8 cellular contexts compared by ENCODE assay signal in genomic region chr7:72827839-72828591, GRCh38. TPM values are rescaled to one million over a fixed set of nuclear protein-coding genes. Genes with fewer than 3 reads are reported as not detected.
DNase-seq lines count a peak whose midpoint lies in the region; ATAC-seq, FAIRE-seq and TF ChIP-seq lines count a peak whose summit lies in the region.
"Not testable (repeated sequence)": the region's sequence is repeated elsewhere in the genome, so short reads cannot be mapped to it uniquely, and the experiment has no call there.

Gene TYW1B, minus strand, starts transcription at chr7:72828200. Its CDS starts 125 bp downstream, at chr7:72828075.

- peak within 1 kb of the TSS; percentile 69 for H3K4me3 ChIP-seq in AG09309 (ENCODE audit: control insufficient read depth, low read depth, low read length)
- H3K4me3 ChIP-seq in small intestine (ENCODE audit: low read depth in 1 of 2, low read length in 2 of 2), result peak within 1 kb of the TSS; percentile 57 to 67

- POLR2A ChIA-PET in activated B cell treated with CpG ODN at 0.5 μM for 24 hours (lab: Charles Lee), result not testable (repeated sequence)

- not testable (repeated sequence) for TF ChIP-seq CTCF in AG09309 (IDR thresholded peaks at IDR 0.05; ENCODE audit: control insufficient read depth, insufficient read depth, low read depth, low read length, missing control alignments); activated B cell treated with CpG ODN at 0.5 μM for 24 hours (IDR thresholded peaks at IDR 0.05)

- DNase-seq in AG09309 (ENCODE audit: low read depth) (peak; percentile 88), NCI-H226 (peak; percentile 98), activated B cell treated with CpG ODN at 0.5 μM for 24 hours (peak; percentile 93), caudate nucleus (lab: John Stamatoyannopoulos, UW) (peak; percentile 70 to 99 (median 97)), iPS-NIHi7 (ENCODE audit: extremely low spot score) (peak; percentile 83), small intestine (peak; percentile 98)

- H3K27ac ChIP-seq in caudate nucleus (ENCODE audit: low read depth, low read length) (peak within 1 kb of the TSS; percentile 83), small intestine (ENCODE audit: low read depth in 1 of 2, low read length in 1 of 2) (peak within 1 kb of the TSS; percentile 50 to 83)

- H3K9me3 ChIP-seq in small intestine (ENCODE audit: control insufficient read depth, low read depth), result not testable (repeated sequence)

- H3K4me1 Mint-ChIP-seq in activated B cell treated with CpG ODN at 0.5 μM for 24 hours, result peaks cover 31% of the 10 kb centered on the region

- intact Hi-C loops in activated B cell treated with CpG ODN at 0.5 μM for 24 hours (cut with micrococcal nuclease), result loop anchor here (2.0 to 5.0 kb wide), 6 partner anchors 87 to 911 kb away; partner anchors contain the start of genes ABHD11, BCL7B, BUD23 and DNAJC30

- H3K9me3 Mint-ChIP-seq in activated B cell treated with CpG ODN at 0.5 μM for 24 hours, result not testable (repeated sequence)

- H3K27me3 Mint-ChIP-seq in activated B cell treated with CpG ODN at 0.5 μM for 24 hours, result not testable (repeated sequence)

- H3K36me3 ChIP-seq in small intestine (ENCODE audit: control insufficient read depth in 2 of 2, insufficient read depth in 2 of 2, low read length in 2 of 2), result not testable (repeated sequence)

- ATAC-seq in GM19023 (IDR thresholded peaks at IDR 0.05; ENCODE audit: unreplicated experiment) (peak; percentile 91), HG03196 (IDR thresholded peaks at IDR 0.05; ENCODE audit: unreplicated experiment) (peak; percentile 89), activated B cell treated with CpG ODN at 0.5 μM for 24 hours (ENCODE audit: low read depth) (peak; percentile 86)

- WGBS in small intestine, 3 donors, result 0% methylated on average over 46 to 49 of the region's 49 CpGs

- not testable (repeated sequence) for H3K27me3 ChIP-seq in small intestine (ENCODE audit: control insufficient read depth in 2 of 2, insufficient read depth in 2 of 2, low read length in 2 of 2)

- H3K27ac Mint-ChIP-seq in activated B cell treated with CpG ODN at 0.5 μM for 24 hours, result peak within 1 kb of the TSS; percentile 99

- CTCF ChIA-PET in activated B cell treated with CpG ODN at 0.5 μM for 24 hours (lab: Charles Lee), result interaction anchor here (4.2 kb wide), 1 partner anchor 623 kb away, joined by 15 read pairs; no protein-coding TSS in a partner anchor

- peak within 1 kb of the TSS; percentile 96 for H3K4me3 Mint-ChIP-seq in activated B cell treated with CpG ODN at 0.5 μM for 24 hours

- H3K4me1 ChIP-seq in small intestine (ENCODE audit: control insufficient read depth in 2 of 2, insufficient read depth in 1 of 2, low read depth in 1 of 2, low read length in 1 of 2), result not testable (repeated sequence)

- FAIRE-seq in small intestine (lab: Jason Lieb, UNC), result not testable (repeated sequence)

- peaks cover 34% of the 10 kb centered on the region for H3K36me3 Mint-ChIP-seq in activated B cell treated with CpG ODN at 0.5 μM for 24 hours (ENCODE audit: low read depth)

RNA-seq across cellular contexts. Expression of gene TYW1B, which starts in this region (rescaled TPM):
- total RNA-seq in activated B cell treated with CpG ODN at 0.5 μM for 24 hours, result 7.2 and 8.6 TPM in 2 replicates
- polyA plus RNA-seq in small intestine, result 1 to 10 TPM; 1.1 to 2.5 (median 1.6) TPM

Comparison
In these comparisons a context has a peak if more than half of its experiments do, and no peak if none do; other contexts are left out.
1. Peak in every context shown above with its lines: DNase-seq, ATAC-seq, H3K4me3 ChIP-seq and H3K27ac ChIP-seq.